In the genomic region with DNA sequence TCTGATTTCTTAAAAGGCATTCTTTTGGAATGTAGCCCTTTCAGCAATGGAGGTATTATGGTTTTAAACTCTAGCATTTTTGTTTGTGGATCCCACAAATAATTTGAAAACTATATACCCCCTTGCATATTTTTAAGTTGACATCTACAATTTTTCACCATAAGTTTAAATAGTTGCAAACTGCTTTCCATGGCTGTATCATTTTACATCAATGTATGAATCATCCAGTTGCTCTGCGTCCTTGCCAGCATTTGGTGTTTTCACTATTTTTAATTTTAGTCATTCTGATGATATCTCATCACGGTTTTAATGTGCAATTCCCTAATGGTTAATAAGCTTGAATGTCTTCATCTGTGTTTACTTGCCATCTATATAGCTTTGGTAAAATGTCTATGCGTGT, we compare ENCODE assay signal across 19 cellular contexts. TPM values are rescaled to one million over a fixed set of nuclear protein-coding genes. Genes with fewer than 3 reads are reported as not detected.
DNase-seq lines count a peak whose midpoint lies in the region.
"Had no signal": no experiment of that assay in that cellular context is flagged by ENCODE, and none has a peak within 500 bp of the region (broad histone marks: within the 10 kb centered on the region; RNA-seq: fewer than 3 reads in every experiment).

No MANE protein-coding gene starts in this region.

- DNase-seq in activated naive CD8-positive, alpha-beta T cell treated with anti-CD3 and anti-CD28 coated beads for 36 hours = no peak
- peak; percentile 52 for DNase-seq in RPMI7951 (ENCODE audit: low read depth)
- peak; percentile 35 for DNase-seq in dedifferentiated amniotic fluid mesenchymal stem cell (ENCODE audit: extremely low spot score)
- peak; percentile 31 for DNase-seq in stromal cell of bone marrow (ENCODE audit: low read depth)
- no peak for DNase-seq in AG08395 (ENCODE audit: low spot score)
- no peak for DNase-seq in NCI-H2029 treated with DMSO at 0.1 percent for 48 hours (lab: John Stamatoyannopoulos, UW)
- no peak for DNase-seq in KG1 (lab: John Stamatoyannopoulos, UW)
- DNase-seq: activated CD8-positive, alpha-beta T cell treated with anti-CD3 and anti-CD28 coated beads, Interleukin-2, amount 10 ng/mL, durations not matched to agents 7 days and 5 days; CD4-positive, alpha-beta memory T cell; DMS153; endodermal cell; gastrocnemius medialis; mesenchymal stem cell; naive B cell; NCI-H748 treated with DMSO at 0.1 percent for 48 hours; OCI-M1; WERI-Rb-1 had no signal

- no peak overlapping the region for H3K4me3 Mint-ChIP-seq in activated naive CD8-positive, alpha-beta T cell
- no peak overlapping the region for H3K4me3 Mint-ChIP-seq in activated naive CD8-positive, alpha-beta T cell treated with anti-CD3 and anti-CD28 coated beads for 36 hours
- H3K4me3 Mint-ChIP-seq: activated CD8-positive, alpha-beta T cell treated with anti-CD3 and anti-CD28 coated beads, Interleukin-2, amount 10 ng/mL, durations not matched to agents 7 days and 5 days; CD4-positive, alpha-beta memory T cell; central memory CD8-positive, alpha-beta T cell; endodermal cell; naive B cell had no signal

- H3K9me3 Mint-ChIP-seq in activated naive CD8-positive, alpha-beta T cell (ENCODE audit: low read depth) = no peaks in the 10 kb centered on the region
- peaks cover 2% of the 10 kb centered on the region for H3K9me3 Mint-ChIP-seq in activated naive CD8-positive, alpha-beta T cell treated with anti-CD3 and anti-CD28 coated beads for 36 hours
- H3K9me3 Mint-ChIP-seq: CD4-positive, alpha-beta memory T cell; central memory CD8-positive, alpha-beta T cell; endodermal cell; naive B cell had no signal

- peak overlapping the region; percentile 0 for H3K27ac Mint-ChIP-seq in activated naive CD8-positive, alpha-beta T cell
- H3K27ac Mint-ChIP-seq in activated naive CD8-positive, alpha-beta T cell treated with anti-CD3 and anti-CD28 coated beads for 36 hours = no peak overlapping the region
- H3K27ac Mint-ChIP-seq: activated CD8-positive, alpha-beta T cell treated with anti-CD3 and anti-CD28 coated beads, Interleukin-2, amount 10 ng/mL, durations not matched to agents 7 days and 5 days; endodermal cell had no signal

- no peaks in the 10 kb centered on the region for H3K36me3 Mint-ChIP-seq in activated naive CD8-positive, alpha-beta T cell
- peaks cover 3% of the 10 kb centered on the region for H3K36me3 Mint-ChIP-seq in activated naive CD8-positive, alpha-beta T cell treated with anti-CD3 and anti-CD28 coated beads for 36 hours

- H3K27me3 Mint-ChIP-seq in activated naive CD8-positive, alpha-beta T cell = no peaks in the 10 kb centered on the region
- no peaks in the 10 kb centered on the region for H3K27me3 Mint-ChIP-seq in activated naive CD8-positive, alpha-beta T cell treated with anti-CD3 and anti-CD28 coated beads for 36 hours
- H3K27me3 Mint-ChIP-seq: CD4-positive, alpha-beta memory T cell; central memory CD8-positive, alpha-beta T cell; naive B cell had no signal

- H3K4me1 Mint-ChIP-seq in activated naive CD8-positive, alpha-beta T cell (ENCODE audit: low read depth) = peaks cover 71% of the 10 kb centered on the region
- H3K4me1 Mint-ChIP-seq in activated naive CD8-positive, alpha-beta T cell treated with anti-CD3 and anti-CD28 coated beads for 36 hours = peaks cover 58% of the 10 kb centered on the region
- H3K4me1 Mint-ChIP-seq: endodermal cell had no signal

RNA-seq across cellular contexts. Expression of a gene that starts 20.7 kb away (rescaled TPM):
- total RNA-seq in activated naive CD8-positive, alpha-beta T cell treated with anti-CD3 and anti-CD28 coated beads for 36 hours = 1 to 10 TPM; 8.4 to 9.4 TPM
- 18.3 and 21.3 TPM in 2 replicates for total RNA-seq in RPMI7951 (2014; rRNA removed; shearing (Covaris generic))

Comparison
In these comparisons a context has a peak if more than half of its experiments do, and no peak if none do; other contexts are left out.
1. DNase-seq: peak in RPMI7951 (single experiment), dedifferentiated amniotic fluid mesenchymal stem cell (single experiment) and stromal cell of bone marrow (single experiment); none in activated naive CD8-positive, alpha-beta T cell treated with anti-CD3 and anti-CD28 coated beads for 36 hours (single experiment), AG08395 (single experiment), NCI-H2029 treated with DMSO at 0.1 percent for 48 hours (single experiment) and KG1 (single experiment).